Comparison of ENCODE assay signal across 1 cellular context in the genomic region with DNA sequence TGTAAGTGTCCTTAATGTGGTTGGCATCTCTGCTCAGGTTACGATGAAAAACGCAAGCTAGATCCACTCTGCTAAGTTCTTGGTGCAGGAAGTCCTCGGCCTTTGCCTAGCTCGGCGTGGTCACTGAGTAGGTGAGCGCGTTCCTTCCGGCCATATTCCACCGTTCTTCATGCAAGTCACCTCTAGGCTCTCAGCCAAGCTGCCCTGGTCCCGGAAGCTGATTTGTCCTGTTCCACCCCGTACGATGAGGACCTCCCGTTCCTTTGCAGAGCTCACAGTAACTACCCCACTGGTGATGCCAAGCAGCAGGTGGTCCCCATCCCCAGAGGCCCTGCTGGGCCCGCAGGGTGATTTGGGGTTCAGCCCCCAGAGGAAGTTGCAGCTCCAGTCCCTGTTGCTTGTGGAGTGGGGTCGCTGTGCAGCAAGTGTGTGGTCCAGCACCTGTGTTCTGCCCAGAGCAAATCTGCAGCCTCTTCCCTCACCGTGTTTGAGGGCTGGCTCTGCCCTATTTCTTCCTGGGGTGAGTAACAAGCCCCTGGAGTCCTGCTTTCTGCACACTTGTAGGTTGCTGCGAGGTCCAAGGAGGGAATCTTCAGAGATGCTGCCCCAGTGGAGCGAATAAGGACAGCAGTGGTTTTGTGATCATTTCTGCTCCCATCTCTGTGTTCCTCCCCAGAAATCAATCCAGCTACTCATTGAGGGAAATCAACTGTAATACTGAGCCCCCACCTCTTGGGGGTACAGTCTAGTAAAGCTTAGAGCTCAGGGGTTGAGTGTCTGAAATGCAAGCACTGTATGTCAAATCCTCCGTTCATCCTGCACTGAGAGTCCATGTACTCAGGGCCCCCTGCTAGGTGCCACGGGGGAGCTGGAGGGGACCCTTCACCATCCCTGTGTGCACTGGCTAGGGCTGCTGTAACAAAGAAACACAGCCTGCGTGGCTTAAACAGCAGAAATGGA.
TF ChIP-seq lines count a peak whose summit lies in the region.

No MANE protein-coding gene starts in this region.

TF ChIP-seq in IMR-90, 13 proteins besides CTCF, POLR2A, EP300 and RAD21 (continued from another document):
- TF ChIP-seq, protein P1, sequence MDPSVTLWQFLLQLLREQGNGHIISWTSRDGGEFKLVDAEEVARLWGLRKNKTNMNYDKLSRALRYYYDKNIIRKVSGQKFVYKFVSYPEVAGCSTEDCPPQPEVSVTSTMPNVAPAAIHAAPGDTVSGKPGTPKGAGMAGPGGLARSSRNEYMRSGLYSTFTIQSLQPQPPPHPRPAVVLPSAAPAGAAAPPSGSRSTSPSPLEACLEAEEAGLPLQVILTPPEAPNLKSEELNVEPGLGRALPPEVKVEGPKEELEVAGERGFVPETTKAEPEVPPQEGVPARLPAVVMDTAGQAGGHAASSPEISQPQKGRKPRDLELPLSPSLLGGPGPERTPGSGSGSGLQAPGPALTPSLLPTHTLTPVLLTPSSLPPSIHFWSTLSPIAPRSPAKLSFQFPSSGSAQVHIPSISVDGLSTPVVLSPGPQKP (IDR thresholded peaks at IDR 0.05; ENCODE audit: borderline replicate concordance, low read depth, low read length) = no peak
- TF ChIP-seq SMC3 (IDR thresholded peaks at IDR 0.05; ENCODE audit: low read depth, low read length) (no peak), RFX5 (IDR thresholded peaks at IDR 0.05; ENCODE audit: low read depth, low read length) (no peak), CHD1 (IDR thresholded peaks at IDR 0.05; ENCODE audit: low read depth, low read length) (no peak), CEBPB (IDR thresholded peaks at IDR 0.05; ENCODE audit: low read depth, low read length) (no peak), FOS (IDR thresholded peaks at IDR 0.05; ENCODE audit: low read depth, low read length) (no peak), NFE2L2 (IDR thresholded peaks at IDR 0.05; ENCODE audit: low read depth, low read length) (no peak), MAZ (IDR thresholded peaks at IDR 0.05; ENCODE audit: borderline replicate concordance, low read depth, low read length) (no peak), RCOR1 (IDR thresholded peaks at IDR 0.05; ENCODE audit: insufficient replicate concordance, low read length) (no peak), MXI1 (IDR thresholded peaks at IDR 0.05; ENCODE audit: borderline replicate concordance, low read depth, low read length) (no peak)
